In genomic region chr10:96090463-96090800, GRCh38 we compare ENCODE assay signal across 1 cellular context.
TF ChIP-seq lines count a peak whose summit lies in the region.

No MANE protein-coding gene starts in this region.

TF ChIP-seq in GM23338, 12 proteins besides CTCF, POLR2A, EP300 and RAD21 (continued from another document):
- TF ChIP-seq ZNF462 (CRISPR knock-in tag; IDR thresholded peaks at IDR 0.05) (no peak), REST (IDR thresholded peaks at IDR 0.05; ENCODE audit: unreplicated experiment) (no peak), NANOG (IDR thresholded peaks at IDR 0.05; ENCODE audit: borderline replicate concordance) (no peak), POLR2AphosphoS5 (IDR thresholded peaks at IDR 0.05; ENCODE audit: low read depth) (no peak)
